ENCODE assay signal across 22 cellular contexts in the genomic region with DNA sequence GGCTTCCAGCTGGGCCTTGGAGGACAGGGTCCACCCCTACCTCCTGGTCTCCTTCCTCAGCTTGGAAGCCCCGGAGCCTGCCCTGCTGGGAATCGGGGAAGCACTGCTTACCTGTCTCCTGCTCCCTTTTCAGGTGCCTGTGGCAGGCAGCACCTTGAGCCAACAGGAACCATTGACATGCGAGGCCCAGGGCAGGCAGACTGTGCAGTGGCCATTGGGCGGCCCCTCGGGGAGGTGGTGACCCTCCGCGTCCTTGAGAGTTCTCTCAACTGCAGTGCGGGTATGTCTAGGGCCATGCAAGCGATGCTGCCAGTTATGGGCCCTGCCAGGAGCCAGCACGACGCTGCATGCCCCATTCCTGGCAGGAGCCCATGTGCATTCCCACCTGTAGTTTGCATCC.
"Had no signal": no experiment of that assay in that cellular context is flagged by ENCODE, and none has a peak within 500 bp of the region (broad histone marks: within the 10 kb centered on the region; RNA-seq: fewer than 3 reads in every experiment).

No MANE protein-coding gene starts in this region.

- H3K27me3 Mint-ChIP-seq: memory B cell had no signal

- H3K9me3 ChIP-seq: left lung, left ventricle myocardium inferior, lower lobe of right lung, mucosa of descending colon had no signal

- H3K9me3 Mint-ChIP-seq: immature natural killer cell, memory B cell, mesothelial cell of epicardium had no signal

- H3K4me3 Mint-ChIP-seq: immature natural killer cell, memory B cell, mesothelial cell of epicardium had no signal

- H3K4me2 ChIP-seq: hepatocyte had no signal

- H3K4me3 ChIP-seq: hepatocyte, left lung, left ventricle myocardium inferior, lower lobe of right lung, lung, mucosa of descending colon had no signal

- H3K36me3 Mint-ChIP-seq: immature natural killer cell, memory B cell, mesothelial cell of epicardium had no signal

- H3K27ac ChIP-seq: hepatocyte, left lung, left ventricle myocardium inferior, lower lobe of right lung had no signal

- H3K36me3 ChIP-seq: left lung, left ventricle myocardium inferior, lower lobe of right lung had no signal

- DNase-seq: hippocampal formation, hypothalamus, immature natural killer cell, kidney glomerular epithelial cell, left cardiac atrium, left colon, left ventricle myocardium inferior, left ventricle myocardium superior, lower lobe of right lung, mammary epithelial cell, mesenchymal stem cell, mesendoderm, midbrain, mucosa of descending colon had no signal

- H3K27me3 ChIP-seq: hepatocyte, left lung had no signal

- H2AFZ ChIP-seq: hepatocyte had no signal

- H3K27ac Mint-ChIP-seq: immature natural killer cell, memory B cell, mesothelial cell of epicardium had no signal

- FAIRE-seq: islet of Langerhans, keratinocyte, kidney had no signal
